ENCODE assay signal across 28 cellular contexts in genomic region chr2:185833864-185834263, GRCh38.
A peak's percentile ranks its signal among the peaks of the same experiment; 100 is the strongest.
DNase-seq lines count a peak whose midpoint lies in the region; ATAC-seq, FAIRE-seq and TF ChIP-seq lines count a peak whose summit lies in the region.
"Had no signal": no experiment of that assay in that cellular context is flagged by ENCODE, and none has a peak within 500 bp of the region (broad histone marks: within the 10 kb centered on the region; RNA-seq: fewer than 3 reads in every experiment).

No MANE protein-coding gene starts in this region.

- no peak for TF ChIP-seq EP300 in K562 (IDR thresholded peaks at IDR 0.05; ENCODE audit: low read length)

- POLR2A ChIA-PET in K562 (lab: Yijun Ruan, JAX) = no interaction called here

- FAIRE-seq in K562 (lab: Jason Lieb, UNC) = no peak
- FAIRE-seq: GM12878 had no signal

- TF ChIP-seq POLR2A in K562 (conservative IDR thresholded peaks at IDR 0.05) = no peak

- H2BK12ac ChIP-seq in mesenchymal stem cell (ENCODE audit: low read length in 2 of 2) = no peak overlapping the region

- H3K27me3 ChIP-seq in K562 (ENCODE audit: control insufficient read depth in 2 of 2, insufficient read depth in 2 of 2, low read length in 2 of 2) = no peaks in the 10 kb centered on the region
- H3K27me3 ChIP-seq in mesenchymal stem cell (ENCODE audit: control insufficient read depth in 1 of 2, insufficient read depth in 1 of 2, low read length in 2 of 2) = no peaks in the 10 kb centered on the region
- H3K27me3 ChIP-seq: BLaER1, SJSA1 had no signal

- H2BK120ac ChIP-seq in mesenchymal stem cell (ENCODE audit: low read depth, low read length) = no peak overlapping the region

- no peaks in the 10 kb centered on the region for H3K9me1 ChIP-seq in K562 (ENCODE audit: control insufficient read depth, insufficient read depth, low read length)

- no peak overlapping the region for H2BK5ac ChIP-seq in mesenchymal stem cell (ENCODE audit: low read depth, low read length, poor library complexity, severe bottlenecking)

- H3K18ac ChIP-seq in mesenchymal stem cell (ENCODE audit: low read depth in 1 of 2, low read length in 2 of 2) = no peak overlapping the region

- no peak overlapping the region for H3K14ac ChIP-seq in mesenchymal stem cell (ENCODE audit: low read length in 2 of 2)

- DNase-seq in A172 (ENCODE audit: low spot score) (peak; percentile 12), HS-5 (ENCODE audit: low read depth) (peak; percentile 5), K562 (ENCODE audit: extremely low read depth in 1 of 4, low spot score in 3 of 4) (no peak), mesenchymal stem cell (peak; percentile 2), kidney tubule cell (ENCODE audit: low spot score) (no peak), NCI-H446 (lab: John Stamatoyannopoulos, UW) (no peak)
- DNase-seq: 8988T; CD4-positive, CD25-positive, alpha-beta regulatory T cell; DMS53; GDM1; H9; HFFc6; Kasumi-1; MV-4-11; NCI-H1105; NCI-H1436 treated with DMSO at 0.1 percent for 48 hours; NCI-H1930; NCI-H2107; NCI-H446 treated with DMSO at 0.1 percent for 48 hours; NCI-H526; NCI-H82; PC-9 had no signal

- no TSS peak for BruUV-seq in K562 (replicated peaks; lab: Mats Ljungman, UMichigan)

- no peaks in the 10 kb centered on the region for H3K79me1 ChIP-seq in mesenchymal stem cell (replicated peaks; ENCODE audit: low read length, poor library complexity, severe bottlenecking)

- intact Hi-C loops in K562 (cut with micrococcal nuclease) = no loop called here

- no peak for TF ChIP-seq CTCF in K562 (IDR thresholded peaks at IDR 0.05 in 2 of 3, conservative IDR thresholded peaks at IDR 0.05 in 1 of 3; ENCODE audit: insufficient read depth in 2 of 3, low read depth in 1 of 3, low read length in 3 of 3)

- H3K4ac ChIP-seq in mesenchymal stem cell (ENCODE audit: low read depth in 1 of 2, low read length in 2 of 2) = no peak overlapping the region

- in situ Hi-C loops in K562 (cut with MboI) = no loop called here

- no peak overlapping the region for H3K4me2 ChIP-seq in K562 (ENCODE audit: insufficient read depth, low read length)
- H3K4me2 ChIP-seq in mesenchymal stem cell (ENCODE audit: low read length, poor library complexity, severe bottlenecking) = no peak overlapping the region
- H3K4me2 ChIP-seq: BLaER1, GM23338, PC-9 had no signal

- no peak overlapping the region for H3K23ac ChIP-seq in mesenchymal stem cell (ENCODE audit: low read length in 2 of 2)

- H3K9ac ChIP-seq in K562 (ENCODE audit: insufficient read depth in 1 of 2, low read depth in 2 of 2, low read length in 2 of 2) (no peak overlapping the region), mesenchymal stem cell (ENCODE audit: low read length) (no peak overlapping the region)
- H3K9ac ChIP-seq: BLaER1 had no signal

- H2AFZ ChIP-seq in K562 (ENCODE audit: low read depth, low read length) (no peak overlapping the region), mesenchymal stem cell (ENCODE audit: low read depth, low read length) (no peak overlapping the region)
- H2AFZ ChIP-seq: GM23338, PC-9 had no signal

- H3K9me3 ChIP-seq in K562 (replicated peaks; ENCODE audit: control insufficient read depth, insufficient read depth, low read depth, low read length) (no peaks in the 10 kb centered on the region), mesenchymal stem cell (ENCODE audit: control insufficient read depth, low read length) (peaks cover 18% of the 10 kb centered on the region)
- H3K9me3 ChIP-seq: SJSA1 had no signal

- no peak overlapping the region for H2AK5ac ChIP-seq in mesenchymal stem cell (ENCODE audit: low read length, severe bottlenecking)

- ATAC-seq in K562 (no peak), HG03354 (IDR thresholded peaks at IDR 0.05; ENCODE audit: poor library complexity, severe bottlenecking, unreplicated experiment) (no peak)
- ATAC-seq: GM12878, GM23338, Right ventricle myocardium inferior had no signal

- no peak overlapping the region for H4K8ac ChIP-seq in mesenchymal stem cell (ENCODE audit: low read length)

- no peak overlapping the region for H2BK15ac ChIP-seq in mesenchymal stem cell (ENCODE audit: low read depth, poor library complexity, severe bottlenecking)

- CTCF ChIA-PET in K562 (lab: Yijun Ruan, JAX; ENCODE audit: low intra/inter-chr PET ratio) = no interaction called here

- no peak overlapping the region for H4K91ac ChIP-seq in mesenchymal stem cell (ENCODE audit: low read length)

- H3K4me1 ChIP-seq in K562 (replicated peaks in 1 of 2; ENCODE audit: control insufficient read depth in 2 of 2, insufficient read depth in 2 of 2, low read length in 2 of 2) (no peaks in the 10 kb centered on the region), mesenchymal stem cell (ENCODE audit: control insufficient read depth, insufficient read depth, low read depth, low read length) (no peaks in the 10 kb centered on the region)
- H3K4me1 ChIP-seq: BLaER1, SJSA1 had no signal

- no peak overlapping the region for H3K27ac ChIP-seq in K562 (ENCODE audit: extremely low read depth, low read depth, low read length)
- no peak overlapping the region for H3K27ac ChIP-seq in mesenchymal stem cell (ENCODE audit: low read length, poor library complexity, severe bottlenecking)
- H3K27ac ChIP-seq: BLaER1, PC-9, SJSA1 had no signal

- no peaks in the 10 kb centered on the region for H3K79me2 ChIP-seq in K562 (ENCODE audit: control insufficient read depth, insufficient read depth, low read length)

- no peak overlapping the region for H3K4me3 ChIP-seq in K562
- no peak overlapping the region for H3K4me3 ChIP-seq in mesenchymal stem cell (ENCODE audit: insufficient read depth in 1 of 2, low read depth in 1 of 2, low read length in 2 of 2)
- H3K4me3 ChIP-seq: BLaER1, GM12878, GM23338, PC-9, SJSA1 had no signal

- no peaks in the 10 kb centered on the region for H3K36me3 ChIP-seq in K562 (ENCODE audit: control insufficient read depth, insufficient read depth, low read length)
- H3K36me3 ChIP-seq in mesenchymal stem cell (ENCODE audit: control insufficient read depth in 1 of 2, insufficient read depth in 2 of 2, low read depth in 1 of 2, low read length in 2 of 2) = no peaks in the 10 kb centered on the region
- H3K36me3 ChIP-seq: BLaER1, SJSA1 had no signal

- 3% methylated on average over 1 of the region's 1 CpG for WGBS in K562 (ENCODE audit: insufficient coverage, low coverage, missing lambda C conversion rate)
- no CpG with 5 or more reads among the region's 1 CpG for WGBS in mesenchymal stem cell

- H4K20me1 ChIP-seq in K562 (replicated peaks; ENCODE audit: control insufficient read depth, insufficient read depth, low read length) = no peaks in the 10 kb centered on the region
- H4K20me1 ChIP-seq: BLaER1 had no signal

- no peak for TF ChIP-seq RAD21 in K562 (CRISPR knock-in tag; conservative IDR thresholded peaks at IDR 0.05 in 1 of 2, IDR thresholded peaks at IDR 0.05 in 1 of 2)

TF ChIP-seq in K562, 482 proteins besides CTCF, POLR2A, EP300 and RAD21:
- 0 out of 2 replicates have a peak, but pooled peaks have one; percentile 25 for TF ChIP-seq ZNF316 (IDR thresholded peaks at IDR 0.05)
- no peak for TF ChIP-seq MAFG (tag; conservative IDR thresholded peaks at IDR 0.05)

Comparison
In these comparisons a context has a peak if more than half of its experiments do, and no peak if none do; other contexts are left out.
1. DNase-seq: peak in A172 (single experiment), HS-5 (single experiment) and mesenchymal stem cell (single experiment); none in K562 (0 of 4), kidney tubule cell (single experiment) and NCI-H446 (0 of 2).